In genomic region chr21:5021803-5022202, GRCh38 we compare ENCODE assay signal across 7 cellular contexts.
DNase-seq lines count a peak whose midpoint lies in the region; ATAC-seq and TF ChIP-seq lines count a peak whose summit lies in the region.
"Not testable (repeated sequence)": the region's sequence is repeated elsewhere in the genome, so short reads cannot be mapped to it uniquely, and the experiment has no call there.

No MANE protein-coding gene starts in this region.

- not testable (repeated sequence) for H3K27me3 Mint-ChIP-seq in activated B cell treated with CpG ODN at 0.5 μM for 24 hours

- H3K9me3 ChIP-seq in mucosa of descending colon = not testable (repeated sequence)

- not testable (repeated sequence) for H3K4me3 ChIP-seq in mucosa of descending colon

- H3K9me3 Mint-ChIP-seq in activated B cell treated with CpG ODN at 0.5 μM for 24 hours = not testable (repeated sequence)

- CTCF ChIA-PET in activated B cell treated with CpG ODN at 0.5 μM for 24 hours (lab: Charles Lee) = not testable (repeated sequence)

- ATAC-seq in GM19023 (IDR thresholded peaks at IDR 0.05; ENCODE audit: unreplicated experiment) (peak; percentile 43), GM21526 (IDR thresholded peaks at IDR 0.05; ENCODE audit: low FRiP score, unreplicated experiment) (peak; percentile 23), HG02678 (IDR thresholded peaks at IDR 0.05; ENCODE audit: unreplicated experiment) (peak; percentile 36), HG03354 (IDR thresholded peaks at IDR 0.05; ENCODE audit: poor library complexity, severe bottlenecking, unreplicated experiment) (peak; percentile 37), activated B cell treated with CpG ODN at 0.5 μM for 24 hours (ENCODE audit: low read depth) (peak; percentile 41), foreskin keratinocyte (peak; percentile 58), mucosa of descending colon (peak; percentile 43)

- POLR2A ChIA-PET in activated B cell treated with CpG ODN at 0.5 μM for 24 hours (lab: Charles Lee) = not testable (repeated sequence)

- H3K27ac Mint-ChIP-seq in activated B cell treated with CpG ODN at 0.5 μM for 24 hours = not testable (repeated sequence)

- not testable (repeated sequence) for H3K36me3 ChIP-seq in mucosa of descending colon (ENCODE audit: low read depth)

- H3K4me3 Mint-ChIP-seq in activated B cell treated with CpG ODN at 0.5 μM for 24 hours = not testable (repeated sequence)

- H3K36me3 Mint-ChIP-seq in activated B cell treated with CpG ODN at 0.5 μM for 24 hours (ENCODE audit: low read depth) = not testable (repeated sequence)

- H3K4me1 ChIP-seq in foreskin keratinocyte; mucosa of descending colon (ENCODE audit: low read depth): not testable (repeated sequence)

- H3K4me1 Mint-ChIP-seq in activated B cell treated with CpG ODN at 0.5 μM for 24 hours = not testable (repeated sequence)

- not testable (repeated sequence) for H3K27me3 ChIP-seq in foreskin keratinocyte

- intact Hi-C loops in activated B cell treated with CpG ODN at 0.5 μM for 24 hours (cut with micrococcal nuclease); mucosa of descending colon (cut with DNase I, micrococcal nuclease): not testable (repeated sequence)

- DNase-seq in activated B cell treated with CpG ODN at 0.5 μM for 24 hours, foreskin keratinocyte, mucosa of descending colon: not testable (repeated sequence)

- TF ChIP-seq CTCF in activated B cell treated with CpG ODN at 0.5 μM for 24 hours (IDR thresholded peaks at IDR 0.05); foreskin keratinocyte (conservative IDR thresholded peaks at IDR 0.05); mucosa of descending colon (IDR thresholded peaks at IDR 0.05): not testable (repeated sequence)

- H3K27ac ChIP-seq in foreskin keratinocyte = not testable (repeated sequence)
